19 cellular contexts compared by ENCODE assay signal in genomic region chr6:109486068-109486467, GRCh38. TPM values are rescaled to one million over a fixed set of nuclear protein-coding genes. Genes with fewer than 3 reads are reported as not detected.
DNase-seq lines count a peak whose midpoint lies in the region; ATAC-seq and TF ChIP-seq lines count a peak whose summit lies in the region.
"Had no signal": no experiment of that assay in that cellular context is flagged by ENCODE, and none has a peak within 500 bp of the region (broad histone marks: within the 10 kb centered on the region; RNA-seq: fewer than 3 reads in every experiment).

No MANE protein-coding gene starts in this region.

- peaks cover 32% of the 10 kb centered on the region for H3K4me1 ChIP-seq in PC-9 (replicated peaks; ENCODE audit: insufficient read depth)
- peaks cover 13 to 23% (median 21%) of the 10 kb centered on the region in 4 donors for H3K4me1 ChIP-seq in esophagus muscularis mucosa
- peaks cover 3 to 25% (median 16%) of the 10 kb centered on the region in 4 donors for H3K4me1 ChIP-seq in transverse colon

- H2AFZ ChIP-seq in PC-9, result no peak overlapping the region

- TF ChIP-seq CTCF in PC-9 (conservative IDR thresholded peaks at IDR 0.05) (no peak), esophagus muscularis mucosa (IDR thresholded peaks at IDR 0.05) (no peak), transverse colon (IDR thresholded peaks at IDR 0.05) (no peak)

- H3K27me3 ChIP-seq in PC-9 (ENCODE audit: insufficient read depth, low read depth) (no peaks in the 10 kb centered on the region), esophagus muscularis mucosa (no peaks in the 10 kb centered on the region), transverse colon (no peaks in the 10 kb centered on the region)
- H3K27me3 ChIP-seq: uterus had no signal

- H3K27ac ChIP-seq in PC-9 (peak overlapping the region; percentile 27; the same call in 1 of the 2 replicates), esophagus muscularis mucosa (replicated peaks in 1 of 4) (no peak overlapping the region), transverse colon (peak overlapping the region; percentile 35 to 88 (median 50))
- H3K27ac ChIP-seq: SK-N-MC, uterus had no signal

- peaks cover 19% of the 10 kb centered on the region; the same call in 1 of the 2 replicates for H3F3A ChIP-seq in PC-9 (ENCODE audit: insufficient read depth, low read depth)

- H4K20me1 ChIP-seq in PC-9 (ENCODE audit: insufficient read depth), result peaks cover 2% of the 10 kb centered on the region; the same call in 1 of the 2 replicates

- peaks cover 8% of the 10 kb centered on the region; the same call in 1 of the 2 replicates for H3K36me3 ChIP-seq in PC-9 (ENCODE audit: low read depth)
- H3K36me3 ChIP-seq in esophagus muscularis mucosa, result peaks cover 0 to 8% (median 4%) of the 10 kb centered on the region in 4 donors
- no peaks in the 10 kb centered on the region for H3K36me3 ChIP-seq in transverse colon
- H3K36me3 ChIP-seq: uterus had no signal

- DNase-seq in activated T-cell treated with anti-CD3 and anti-CD28 coated beads, Interleukin-2, amount 50 U/mL, for 72 hours, result no peak
- no peak for DNase-seq in activated T-cell treated with anti-CD3 and anti-CD28 coated beads, Interleukin-2, amount 50 U/mL, for 48 hours
- DNase-seq in PC-9, result peak in 1 of 2 experiments; percentile 98
- peak; percentile 79 for DNase-seq in esophagus muscularis mucosa (ENCODE audit: extremely low spot score)
- no peak for DNase-seq in transverse colon
- DNase-seq in NCI-H510A (lab: John Stamatoyannopoulos, UW), result no peak
- no peak for DNase-seq in EL
- DNase-seq: activated CD4-positive, alpha-beta T cell treated with anti-CD3 and anti-CD28 coated beads, Interleukin-2, amount 50 U/mL, for 48 hours; amniotic stem cell; Caco-2; endodermal cell; NCI-H1930; NCI-H526; right cardiac atrium; stimulated activated CD4-positive, alpha-beta T cell treated with anti-CD3 and anti-CD28 coated beads, Interleukin-1b, Interleukin-23, amount 100 ng/mL, for 48 hours; uterus had no signal

- H3K79me2 ChIP-seq in PC-9 (ENCODE audit: low read depth), result peaks cover 18% of the 10 kb centered on the region

- H3K4me2 ChIP-seq in PC-9, result no peak overlapping the region; the same call in 1 of the 2 replicates

- H3K4me3 Mint-ChIP-seq in activated T-cell treated with anti-CD3 and anti-CD28 coated beads, Interleukin-2, amount 50 U/mL, for 72 hours, result peak overlapping the region in 1 of 2 donors; percentile 74
- H3K4me3 Mint-ChIP-seq: endodermal cell had no signal

- POLR2A ChIA-PET in PC-9 (lab: Charles Lee; ENCODE audit: unreplicated experiment), result interaction anchor here (0.7 kb wide), 1 partner anchor 85 kb away, joined by 4 read pairs; no protein-coding TSS in a partner anchor

- CTCF ChIA-PET in PC-9 (lab: Charles Lee), result no interaction called here

- H3K9me3 Mint-ChIP-seq in activated T-cell treated with anti-CD3 and anti-CD28 coated beads, Interleukin-2, amount 50 U/mL, for 72 hours, result no peaks in the 10 kb centered on the region
- H3K9me3 Mint-ChIP-seq: endodermal cell had no signal

- ATAC-seq in activated T-cell treated with anti-CD3 and anti-CD28 coated beads, Interleukin-2, amount 50 U/mL, for 72 hours (replicated peaks in 1 of 2), result peak; percentile 28 to 49
- no peak for ATAC-seq in HG02981 (IDR thresholded peaks at IDR 0.05; ENCODE audit: unreplicated experiment)
- ATAC-seq: GM12878, right cardiac atrium had no signal

- intact Hi-C loops in PC-9 (cut with micrococcal nuclease; ENCODE audit: unreplicated experiment) (loop anchor here (10.0 kb wide), 1 partner anchor 391 kb away; the partner anchor contains the start of genes CEP57L1 and SESN1), esophagus muscularis mucosa (cut with DNase I) (no loop called here), transverse colon (cut with DNase I; ENCODE audit: low total_unique reads) (no loop called here)

- H3K27me3 Mint-ChIP-seq in activated T-cell treated with anti-CD3 and anti-CD28 coated beads, Interleukin-2, amount 50 U/mL, for 72 hours (ENCODE audit: low read depth), result no peaks in the 10 kb centered on the region

- TF ChIP-seq EP300 in esophagus muscularis mucosa (IDR thresholded peaks at IDR 0.05) (no peak), transverse colon (IDR thresholded peaks at IDR 0.05; ENCODE audit: low read depth) (peak; percentile 44)

- 95% methylated on average over 1 of the region's 1 CpG for WGBS in esophagus muscularis mucosa
- 43 to 57% methylated on average over 1 of the region's 1 CpG for WGBS in transverse colon (ENCODE audit: low coverage in 1 of 2), 2 donors

- H3K4me3 ChIP-seq in PC-9, result no peak overlapping the region
- no peak overlapping the region for H3K4me3 ChIP-seq in esophagus muscularis mucosa
- no peak overlapping the region for H3K4me3 ChIP-seq in transverse colon
- H3K4me3 ChIP-seq: GM12878, SK-N-MC, uterus had no signal

- TF ChIP-seq POLR2A in esophagus muscularis mucosa (IDR thresholded peaks at IDR 0.05; ENCODE audit: low read depth) (no peak), transverse colon (IDR thresholded peaks at IDR 0.05) (no peak)

- H3K9me2 ChIP-seq in PC-9 (ENCODE audit: insufficient read depth), result no peaks in the 10 kb centered on the region

- no TSS peak for BruUV-seq in PC-9 (replicated peaks; lab: Mats Ljungman, UMichigan)

- in situ Hi-C loops in transverse colon (cut with MboI; ENCODE audit: low pct_ligation_motif_present in 1 of 4, low pct_unique_long_range_greater_than_20kb in 1 of 4, low sequenced_read_pairs in 3 of 4), result no loop called here

- H3K36me3 Mint-ChIP-seq in activated T-cell treated with anti-CD3 and anti-CD28 coated beads, Interleukin-2, amount 50 U/mL, for 72 hours (ENCODE audit: insufficient read depth in 2 of 2), result peaks cover 5 to 8% of the 10 kb centered on the region in 2 donors

- H3K4me1 Mint-ChIP-seq in activated T-cell treated with anti-CD3 and anti-CD28 coated beads, Interleukin-2, amount 50 U/mL, for 72 hours (ENCODE audit: low read depth), result peaks cover 52% of the 10 kb centered on the region

- peak overlapping the region; percentile 88 for H3K27ac Mint-ChIP-seq in activated T-cell treated with anti-CD3 and anti-CD28 coated beads, Interleukin-2, amount 50 U/mL, for 72 hours
- H3K27ac Mint-ChIP-seq: endodermal cell had no signal

- H3K9me3 ChIP-seq in PC-9 (ENCODE audit: insufficient read depth, low read depth) (no peaks in the 10 kb centered on the region), esophagus muscularis mucosa (no peaks in the 10 kb centered on the region), transverse colon (no peaks in the 10 kb centered on the region)
- H3K9me3 ChIP-seq: Caco-2, uterus had no signal

RNA-seq across cellular contexts. Expression of gene ZBTB24, which starts 3.0 kb away (rescaled TPM):
- total RNA-seq in activated T-cell treated with anti-CD3 and anti-CD28 coated beads, Interleukin-2, amount 50 U/mL, for 72 hours, result 10 to 100 TPM; 14.2 to 15.9 TPM
- 5.4 and 7.2 TPM in 2 replicates for total RNA-seq in PC-9 (2021)
- 1 to 10 TPM; 5.3 to 6.4 (median 5.9) TPM for total RNA-seq in esophagus muscularis mucosa
- 1 to 10 TPM; 3.0 to 7.8 (median 5.7) TPM for total RNA-seq in transverse colon

RNA-seq across cellular contexts. Expression of gene MICAL1, which starts 30.5 kb away (rescaled TPM):
- total RNA-seq in activated T-cell treated with anti-CD3 and anti-CD28 coated beads, Interleukin-2, amount 50 U/mL, for 72 hours, result 10 to 100 TPM; 70.4 to 76.7 TPM
- total RNA-seq in PC-9 (2021) (10.8 and 17.7 TPM in 2 replicates), esophagus muscularis mucosa (10 to 100 TPM; 20.0 to 27.1 (median 23.5) TPM), transverse colon (100 to 1,000 TPM in 2 of 4 donors, 10 to 100 TPM in 2; 85.3 to 241 (median 121) TPM)

RNA-seq across cellular contexts. Expression of gene SMPD2, which starts 45.5 kb away (rescaled TPM):
- total RNA-seq in activated T-cell treated with anti-CD3 and anti-CD28 coated beads, Interleukin-2, amount 50 U/mL, for 72 hours, result 1 to 10 TPM; 6.7 to 8.8 TPM
- total RNA-seq in PC-9 (2021) (8.2 and 10.3 TPM in 2 replicates), esophagus muscularis mucosa (1 to 10 TPM; 4.6 to 7.6 (median 6.4) TPM), transverse colon (10 to 100 TPM in 3 of 4 donors, 1 to 10 TPM in 1; 9.4 to 34.5 (median 30.3) TPM)

RNA-seq across cellular contexts. Expression of gene PPIL6, which starts 45.6 kb away (rescaled TPM):
- total RNA-seq in activated T-cell treated with anti-CD3 and anti-CD28 coated beads, Interleukin-2, amount 50 U/mL, for 72 hours, result under 1 TPM; 0.17 to 0.56 TPM
- 13.0 and 15.5 TPM in 2 replicates for total RNA-seq in PC-9 (2021)
- 1 to 10 TPM; 2.2 to 9.2 (median 5.5) TPM for total RNA-seq in esophagus muscularis mucosa
- total RNA-seq in transverse colon, result 1 to 10 TPM in 2 of 4 donors, under 1 TPM in 1, not detected in 1; 0.64 to 4.0 (median 1.9) TPM
- total RNA-seq: Caco-2 had no signal

Comparison
In these comparisons a context has a peak if more than half of its experiments do, and no peak if none do; other contexts are left out.
1. H3K27ac ChIP-seq: peak in PC-9 (single experiment) and transverse colon (4 of 4); none in esophagus muscularis mucosa (0 of 4).